Comparison of ENCODE assay signal across 1 cellular context in genomic region chr4:143625632-143626031, GRCh38.
TF ChIP-seq lines count a peak whose summit lies in the region.

No MANE protein-coding gene starts in this region.

TF ChIP-seq in Ishikawa, 13 proteins besides CTCF, POLR2A, EP300 and RAD21 (continued from another document):
- TF ChIP-seq USF1 (IDR thresholded peaks at IDR 0.05) (no peak), TEAD4 (IDR thresholded peaks at IDR 0.05) (no peak)
